1 cellular context compared by ENCODE assay signal in the genomic region with DNA sequence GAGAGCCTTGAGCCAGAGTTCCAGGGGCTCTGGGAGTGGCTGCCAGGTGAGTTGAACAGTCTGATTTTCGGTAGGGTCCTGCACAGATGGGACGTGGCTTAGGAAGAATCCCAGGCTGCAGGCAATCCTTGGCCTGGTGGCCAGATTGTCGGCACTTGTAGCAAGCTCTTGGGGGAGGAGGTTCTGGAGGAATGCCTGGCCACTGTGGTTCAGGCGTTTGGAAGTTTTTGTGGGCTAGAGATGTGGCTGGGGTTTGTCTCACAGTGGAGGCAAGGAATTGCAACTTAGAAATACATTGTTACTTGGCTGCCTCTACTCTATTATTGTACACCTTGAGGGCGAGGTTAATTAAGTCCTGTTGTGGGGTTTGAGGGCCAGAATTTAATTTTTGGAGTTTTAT. TPM values are rescaled to one million over a fixed set of nuclear protein-coding genes. Genes with fewer than 3 reads are reported as not detected.
"Had no signal": no experiment of that assay in that cellular context is flagged by ENCODE, and none has a peak within 500 bp of the region (broad histone marks: within the 10 kb centered on the region; RNA-seq: fewer than 3 reads in every experiment).

No MANE protein-coding gene starts in this region.

RNA-seq across cellular contexts. Expression of a gene that starts 57.0 kb away (rescaled TPM):
- total RNA-seq: dermis blood vessel endothelial cell had no signal
